Comparison of ENCODE assay signal across 8 cellular contexts in genomic region chr13:30422056-30422914, GRCh38. TPM values are rescaled to one million over a fixed set of nuclear protein-coding genes. Genes with fewer than 3 reads are reported as not detected.
A peak's percentile ranks its signal among the peaks of the same experiment; 100 is the strongest.
DNase-seq lines count a peak whose midpoint lies in the region; ATAC-seq and TF ChIP-seq lines count a peak whose summit lies in the region.

Gene UBE2L5 (plus strand): TSS chr13:30422493. CDS start chr13:30427991, 5,498 bp downstream.

- H2AFZ ChIP-seq in KMS-11 (ENCODE audit: low read depth), result peak within 1 kb of the TSS; percentile 73

- intact Hi-C loops in ascending aorta (cut with DNase I) (loop anchor here (1.0 to 2.0 kb wide), 4 partner anchors 23 to 741 kb away; partner anchors contain the start of gene USPL1), uterus (cut with DNase I; ENCODE audit: low total_unique reads) (loop anchor here (5.0 kb wide), 1 partner anchor 830 kb away; no protein-coding TSS in a partner anchor)

- TF ChIP-seq CTCF in KMS-11 (conservative IDR thresholded peaks at IDR 0.05; ENCODE audit: low read depth, low read length) (no peak), ascending aorta (IDR thresholded peaks at IDR 0.05) (no peak), uterus (IDR thresholded peaks at IDR 0.05) (no peak)

- no peak within 1 kb of the TSS for H3K4me3 ChIP-seq in KMS-11 (IDR thresholded peaks at IDR 0.05; ENCODE audit: insufficient read depth, low read depth, low read length)
- H3K4me3 ChIP-seq in ascending aorta, result peak within 1 kb of the TSS; percentile 73 to 75
- H3K4me3 ChIP-seq in uterus, result peak within 1 kb of the TSS; percentile 49 to 58

- H3K4me1 ChIP-seq in KMS-11 (ENCODE audit: low read depth, poor library complexity, severe bottlenecking) (peaks cover 3% of the 10 kb centered on the region), ascending aorta (peaks cover 8 to 12% of the 10 kb centered on the region in 2 donors), uterus (peaks cover 0 to 9% of the 10 kb centered on the region in 2 donors)

- H3K79me2 ChIP-seq in KMS-11 (ENCODE audit: insufficient read depth, low read depth), result no peaks in the 10 kb centered on the region

- H3K27ac ChIP-seq in KMS-11, result peak within 1 kb of the TSS; percentile 20; the same call in 1 of the 2 replicates
- peak within 1 kb of the TSS; percentile 95 to 98 for H3K27ac ChIP-seq in ascending aorta
- H3K27ac ChIP-seq in uterus, result peak within 1 kb of the TSS; percentile 97 to 98

- DNase-seq in DMS79 (lab: John Stamatoyannopoulos, UW) (peak; percentile 66), T follicular helper cell (ENCODE audit: low read depth) (peak; percentile 54), ascending aorta (ENCODE audit: low spot score in 2 of 2) (peak; percentile 10 to 87), hepatic stellate cell (ENCODE audit: low spot score) (peak; percentile 38), pulmonary artery endothelial cell (ENCODE audit: low read depth, low spot score) (peak; percentile 36), uterus (peak; percentile 86 to 93)

- H3K9me3 ChIP-seq in ascending aorta (no peaks in the 10 kb centered on the region), uterus (no peaks in the 10 kb centered on the region)

- no peaks in the 10 kb centered on the region for H4K20me1 ChIP-seq in KMS-11 (ENCODE audit: insufficient read depth)

- peak within 1 kb of the TSS; percentile 87 for H3K4me2 ChIP-seq in KMS-11

- H3K27me3 ChIP-seq in KMS-11 (ENCODE audit: insufficient read depth, low read depth) (no peaks in the 10 kb centered on the region), ascending aorta (no peaks in the 10 kb centered on the region), uterus (no peaks in the 10 kb centered on the region)

- H3K9ac ChIP-seq in KMS-11, result peak within 1 kb of the TSS; percentile 49; the same call in 1 of the 2 replicates

- peak; percentile 55 for ATAC-seq in GM21447 (IDR thresholded peaks at IDR 0.05; ENCODE audit: unreplicated experiment)

- H3K36me3 ChIP-seq in KMS-11 (ENCODE audit: insufficient read depth) (no peaks in the 10 kb centered on the region), ascending aorta (no peaks in the 10 kb centered on the region), uterus (no peaks in the 10 kb centered on the region)

- TF ChIP-seq POLR2A in uterus (IDR thresholded peaks at IDR 0.05), result peak; percentile 52 to 89

RNA-seq across cellular contexts. Expression of gene UBE2L5, which starts in this region (rescaled TPM):
- not detected for total RNA-seq in ascending aorta
- not detected in 2 replicates for total RNA-seq in pulmonary artery endothelial cell
- 1 to 10 TPM in 1 of 4 donors, under 1 TPM in 1, not detected in 2; 0.21 to 2.8 TPM for total RNA-seq in uterus

Comparison
In these comparisons a context has a peak if more than half of its experiments do, and no peak if none do; other contexts are left out.
1. Peak in DNase-seq, H3K4me3 ChIP-seq and H3K27ac ChIP-seq in ascending aorta; RNA of the gene not detected or under 1 TPM.
2. Peak in DNase-seq in pulmonary artery endothelial cell; RNA of the gene not detected or under 1 TPM.
3. DNase-seq: peak in every context shown above with its lines; median percentile 90 in uterus; 66 in DMS79; 54 in T follicular helper cell; 48 in ascending aorta; 38 in hepatic stellate cell; 36 in pulmonary artery endothelial cell.
4. H3K27ac ChIP-seq: peak in every context shown above with its lines; median percentile 98 in uterus; 96 in ascending aorta; 20 in KMS-11.